Comparison of ENCODE assay signal across 2 cellular contexts in the genomic region with DNA sequence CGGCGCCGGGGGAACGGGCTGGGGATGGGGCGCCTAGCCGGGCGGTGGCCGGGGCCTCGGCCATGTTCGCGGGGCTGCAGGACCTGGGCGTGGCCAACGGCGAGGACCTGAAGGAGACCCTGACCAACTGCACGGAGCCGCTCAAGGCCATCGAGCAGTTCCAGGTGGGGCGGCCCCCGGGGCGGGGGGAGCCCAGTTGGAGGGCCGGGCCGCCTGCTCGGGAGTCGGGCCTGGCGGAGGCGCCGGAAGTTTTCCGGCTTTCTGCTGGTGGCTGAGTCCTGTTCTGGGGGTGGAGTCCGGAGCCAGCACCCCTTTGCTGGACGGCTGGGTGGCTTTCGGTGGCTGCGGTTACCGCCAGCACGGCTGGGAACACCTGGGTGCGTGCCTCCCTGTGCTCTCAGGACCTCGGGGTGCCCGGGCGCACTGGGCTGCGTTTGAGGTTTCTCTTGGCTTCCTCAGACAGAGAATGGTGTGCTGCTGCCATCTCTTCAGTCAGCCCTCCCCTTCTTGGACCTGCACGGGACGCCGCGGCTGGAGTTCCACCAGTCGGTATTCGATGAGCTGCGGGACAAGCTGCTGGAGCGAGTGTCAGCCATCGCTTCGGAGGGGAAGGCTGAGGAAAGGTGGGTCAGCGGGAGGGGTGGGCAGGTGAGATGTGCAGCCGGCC.
TF ChIP-seq lines count a peak whose summit lies in the region.

No MANE protein-coding gene starts in this region.

TF ChIP-seq in SK-N-SH, 30 proteins besides CTCF, POLR2A, EP300 and RAD21 (continued from another document):
- no peak for TF ChIP-seq RXRA (IDR thresholded peaks at IDR 0.05; ENCODE audit: borderline replicate concordance, low read depth)
- no peak for TF ChIP-seq FOSL2 (IDR thresholded peaks at IDR 0.05; ENCODE audit: borderline replicate concordance, low read depth)
- no peak for TF ChIP-seq POLR2AphosphoS5 (IDR thresholded peaks at IDR 0.05; ENCODE audit: low read depth, low read length)
- no peak for TF ChIP-seq ELF1 (IDR thresholded peaks at IDR 0.05)
- TF ChIP-seq, protein P1, sequence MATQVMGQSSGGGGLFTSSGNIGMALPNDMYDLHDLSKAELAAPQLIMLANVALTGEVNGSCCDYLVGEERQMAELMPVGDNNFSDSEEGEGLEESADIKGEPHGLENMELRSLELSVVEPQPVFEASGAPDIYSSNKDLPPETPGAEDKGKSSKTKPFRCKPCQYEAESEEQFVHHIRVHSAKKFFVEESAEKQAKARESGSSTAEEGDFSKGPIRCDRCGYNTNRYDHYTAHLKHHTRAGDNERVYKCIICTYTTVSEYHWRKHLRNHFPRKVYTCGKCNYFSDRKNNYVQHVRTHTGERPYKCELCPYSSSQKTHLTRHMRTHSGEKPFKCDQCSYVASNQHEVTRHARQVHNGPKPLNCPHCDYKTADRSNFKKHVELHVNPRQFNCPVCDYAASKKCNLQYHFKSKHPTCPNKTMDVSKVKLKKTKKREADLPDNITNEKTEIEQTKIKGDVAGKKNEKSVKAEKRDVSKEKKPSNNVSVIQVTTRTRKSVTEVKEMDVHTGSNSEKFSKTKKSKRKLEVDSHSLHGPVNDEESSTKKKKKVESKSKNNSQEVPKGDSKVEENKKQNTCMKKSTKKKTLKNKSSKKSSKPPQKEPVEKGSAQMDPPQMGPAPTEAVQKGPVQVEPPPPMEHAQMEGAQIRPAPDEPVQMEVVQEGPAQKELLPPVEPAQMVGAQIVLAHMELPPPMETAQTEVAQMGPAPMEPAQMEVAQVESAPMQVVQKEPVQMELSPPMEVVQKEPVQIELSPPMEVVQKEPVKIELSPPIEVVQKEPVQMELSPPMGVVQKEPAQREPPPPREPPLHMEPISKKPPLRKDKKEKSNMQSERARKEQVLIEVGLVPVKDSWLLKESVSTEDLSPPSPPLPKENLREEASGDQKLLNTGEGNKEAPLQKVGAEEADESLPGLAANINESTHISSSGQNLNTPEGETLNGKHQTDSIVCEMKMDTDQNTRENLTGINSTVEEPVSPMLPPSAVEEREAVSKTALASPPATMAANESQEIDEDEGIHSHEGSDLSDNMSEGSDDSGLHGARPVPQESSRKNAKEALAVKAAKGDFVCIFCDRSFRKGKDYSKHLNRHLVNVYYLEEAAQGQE (IDR thresholded peaks at IDR 0.05; ENCODE audit: low read depth, low read length): no peak

TF ChIP-seq in neural cell, 6 proteins besides CTCF, POLR2A, EP300 and RAD21 (continued from another document):
- TF ChIP-seq, protein P1 (IDR thresholded peaks at IDR 0.05; ENCODE audit: borderline replicate concordance): no peak
- TF ChIP-seq SMC3 (conservative IDR thresholded peaks at IDR 0.05; ENCODE audit: poor library complexity) (no peak), MXI1 (conservative IDR thresholded peaks at IDR 0.05; ENCODE audit: poor library complexity, severe bottlenecking) (peak; percentile 24)
